In the genomic region with DNA sequence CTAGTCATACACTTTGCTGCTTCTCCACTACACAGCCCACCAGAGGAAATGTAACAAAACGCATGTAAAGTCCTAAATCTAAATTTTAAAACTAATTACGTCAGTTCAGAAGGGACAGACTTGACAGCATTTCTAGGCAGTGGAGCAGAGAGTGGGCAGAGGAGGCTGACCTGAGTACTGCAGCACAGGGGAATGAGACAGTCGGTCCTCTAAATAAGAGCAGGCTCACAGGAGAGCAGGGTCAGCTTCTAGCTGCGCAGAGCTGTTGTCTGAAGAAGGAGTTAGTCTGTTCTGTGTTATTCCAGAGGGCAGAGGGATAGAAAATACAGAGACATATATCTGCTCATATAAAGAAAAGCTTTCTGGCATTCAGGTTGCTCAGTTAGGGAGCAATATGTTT, we compare ENCODE assay signal across 1 cellular context.
TF ChIP-seq lines count a peak whose summit lies in the region.

No MANE protein-coding gene starts in this region.

TF ChIP-seq in WTC11, 78 proteins besides CTCF, POLR2A, EP300 and RAD21 (continued from another document):
- TF ChIP-seq, protein P1, sequence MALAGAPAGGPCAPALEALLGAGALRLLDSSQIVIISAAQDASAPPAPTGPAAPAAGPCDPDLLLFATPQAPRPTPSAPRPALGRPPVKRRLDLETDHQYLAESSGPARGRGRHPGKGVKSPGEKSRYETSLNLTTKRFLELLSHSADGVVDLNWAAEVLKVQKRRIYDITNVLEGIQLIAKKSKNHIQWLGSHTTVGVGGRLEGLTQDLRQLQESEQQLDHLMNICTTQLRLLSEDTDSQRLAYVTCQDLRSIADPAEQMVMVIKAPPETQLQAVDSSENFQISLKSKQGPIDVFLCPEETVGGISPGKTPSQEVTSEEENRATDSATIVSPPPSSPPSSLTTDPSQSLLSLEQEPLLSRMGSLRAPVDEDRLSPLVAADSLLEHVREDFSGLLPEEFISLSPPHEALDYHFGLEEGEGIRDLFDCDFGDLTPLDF (CRISPR knock-in tag; IDR thresholded peaks at IDR 0.05) = no peak
- TF ChIP-seq ESRRA (CRISPR knock-in tag; IDR thresholded peaks at IDR 0.05; ENCODE audit: borderline replicate concordance) = no peak
- no peak for TF ChIP-seq ZNF232 (CRISPR knock-in tag; IDR thresholded peaks at IDR 0.05)
- no peak for TF ChIP-seq NFYB (CRISPR knock-in tag; conservative IDR thresholded peaks at IDR 0.05; ENCODE audit: low read depth)
- TF ChIP-seq, protein P2, sequence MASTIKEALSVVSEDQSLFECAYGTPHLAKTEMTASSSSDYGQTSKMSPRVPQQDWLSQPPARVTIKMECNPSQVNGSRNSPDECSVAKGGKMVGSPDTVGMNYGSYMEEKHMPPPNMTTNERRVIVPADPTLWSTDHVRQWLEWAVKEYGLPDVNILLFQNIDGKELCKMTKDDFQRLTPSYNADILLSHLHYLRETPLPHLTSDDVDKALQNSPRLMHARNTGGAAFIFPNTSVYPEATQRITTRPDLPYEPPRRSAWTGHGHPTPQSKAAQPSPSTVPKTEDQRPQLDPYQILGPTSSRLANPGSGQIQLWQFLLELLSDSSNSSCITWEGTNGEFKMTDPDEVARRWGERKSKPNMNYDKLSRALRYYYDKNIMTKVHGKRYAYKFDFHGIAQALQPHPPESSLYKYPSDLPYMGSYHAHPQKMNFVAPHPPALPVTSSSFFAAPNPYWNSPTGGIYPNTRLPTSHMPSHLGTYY (CRISPR knock-in tag; IDR thresholded peaks at IDR 0.05) = no peak
- no peak for TF ChIP-seq IRF2 (CRISPR knock-in tag; IDR thresholded peaks at IDR 0.05; ENCODE audit: borderline replicate concordance, low read depth)
- TF ChIP-seq, protein P3, sequence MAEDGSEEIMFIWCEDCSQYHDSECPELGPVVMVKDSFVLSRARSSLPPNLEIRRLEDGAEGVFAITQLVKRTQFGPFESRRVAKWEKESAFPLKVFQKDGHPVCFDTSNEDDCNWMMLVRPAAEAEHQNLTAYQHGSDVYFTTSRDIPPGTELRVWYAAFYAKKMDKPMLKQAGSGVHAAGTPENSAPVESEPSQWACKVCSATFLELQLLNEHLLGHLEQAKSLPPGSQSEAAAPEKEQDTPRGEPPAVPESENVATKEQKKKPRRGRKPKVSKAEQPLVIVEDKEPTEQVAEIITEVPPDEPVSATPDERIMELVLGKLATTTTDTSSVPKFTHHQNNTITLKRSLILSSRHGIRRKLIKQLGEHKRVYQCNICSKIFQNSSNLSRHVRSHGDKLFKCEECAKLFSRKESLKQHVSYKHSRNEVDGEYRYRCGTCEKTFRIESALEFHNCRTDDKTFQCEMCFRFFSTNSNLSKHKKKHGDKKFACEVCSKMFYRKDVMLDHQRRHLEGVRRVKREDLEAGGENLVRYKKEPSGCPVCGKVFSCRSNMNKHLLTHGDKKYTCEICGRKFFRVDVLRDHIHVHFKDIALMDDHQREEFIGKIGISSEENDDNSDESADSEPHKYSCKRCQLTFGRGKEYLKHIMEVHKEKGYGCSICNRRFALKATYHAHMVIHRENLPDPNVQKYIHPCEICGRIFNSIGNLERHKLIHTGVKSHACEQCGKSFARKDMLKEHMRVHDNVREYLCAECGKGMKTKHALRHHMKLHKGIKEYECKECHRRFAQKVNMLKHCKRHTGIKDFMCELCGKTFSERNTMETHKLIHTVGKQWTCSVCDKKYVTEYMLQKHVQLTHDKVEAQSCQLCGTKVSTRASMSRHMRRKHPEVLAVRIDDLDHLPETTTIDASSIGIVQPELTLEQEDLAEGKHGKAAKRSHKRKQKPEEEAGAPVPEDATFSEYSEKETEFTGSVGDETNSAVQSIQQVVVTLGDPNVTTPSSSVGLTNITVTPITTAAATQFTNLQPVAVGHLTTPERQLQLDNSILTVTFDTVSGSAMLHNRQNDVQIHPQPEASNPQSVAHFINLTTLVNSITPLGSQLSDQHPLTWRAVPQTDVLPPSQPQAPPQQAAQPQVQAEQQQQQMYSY (CRISPR knock-in tag; IDR thresholded peaks at IDR 0.05) = no peak
- no peak for TF ChIP-seq ZNF416 (CRISPR knock-in tag; IDR thresholded peaks at IDR 0.05)
TF ChIP-seq in WTC11: peak in this region for 0.
